ENCODE assay signal across 1 cellular context in the genomic region with DNA sequence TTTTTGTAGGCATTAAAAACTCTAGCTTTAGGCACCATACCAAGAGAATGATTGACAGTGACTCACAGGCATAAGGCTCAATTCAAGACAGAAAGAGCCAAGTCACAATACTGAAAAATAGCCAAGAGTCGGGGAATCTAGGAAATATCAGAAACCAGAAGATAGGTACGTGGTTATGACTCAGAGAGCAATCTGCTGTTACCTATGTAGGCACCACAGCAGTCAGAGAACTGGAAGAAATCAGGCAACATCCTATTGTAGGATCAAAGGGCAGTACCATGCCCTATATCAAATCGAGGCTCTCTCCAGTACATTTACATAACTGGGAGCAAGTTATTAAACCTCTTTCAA.
TF ChIP-seq lines count a peak whose summit lies in the region.

No MANE protein-coding gene starts in this region.

TF ChIP-seq in SK-N-SH, 30 proteins besides CTCF, POLR2A, EP300 and RAD21 (continued from another document):
- TF ChIP-seq ZBTB33 (IDR thresholded peaks at IDR 0.05; ENCODE audit: borderline replicate concordance, low read depth) (no peak), PBX3 (IDR thresholded peaks at IDR 0.05) (peak; percentile 68), USF1 (IDR thresholded peaks at IDR 0.05; ENCODE audit: borderline replicate concordance, low read depth) (no peak), RXRA (IDR thresholded peaks at IDR 0.05; ENCODE audit: borderline replicate concordance, low read depth) (0 out of 2 replicates have a peak, but pooled peaks have one; percentile 16)
TF ChIP-seq in SK-N-SH: peak in this region for 5.
